In the genomic region with DNA sequence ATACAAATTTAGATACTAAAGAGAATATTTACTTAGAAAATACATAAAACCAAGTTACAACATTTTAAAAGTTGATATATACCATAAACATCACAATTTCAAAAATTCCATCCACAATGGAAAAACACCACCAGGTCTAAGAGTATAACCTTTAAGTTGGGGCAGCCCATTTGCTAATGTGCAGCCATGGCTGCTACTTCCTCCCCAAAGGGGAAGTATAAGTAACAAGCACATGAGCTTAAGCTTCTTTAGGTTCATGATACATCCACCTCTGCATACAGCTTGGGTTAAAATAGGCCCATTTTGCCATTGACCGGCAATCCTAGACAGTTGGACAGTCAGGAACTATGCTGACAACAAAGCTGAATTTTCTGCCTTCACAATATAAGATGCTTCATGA, we compare ENCODE assay signal across 1 cellular context.
TF ChIP-seq lines count a peak whose summit lies in the region.

No MANE protein-coding gene starts in this region.

TF ChIP-seq in K562, 482 proteins besides CTCF, POLR2A, EP300 and RAD21:
- TF ChIP-seq, protein P1, sequence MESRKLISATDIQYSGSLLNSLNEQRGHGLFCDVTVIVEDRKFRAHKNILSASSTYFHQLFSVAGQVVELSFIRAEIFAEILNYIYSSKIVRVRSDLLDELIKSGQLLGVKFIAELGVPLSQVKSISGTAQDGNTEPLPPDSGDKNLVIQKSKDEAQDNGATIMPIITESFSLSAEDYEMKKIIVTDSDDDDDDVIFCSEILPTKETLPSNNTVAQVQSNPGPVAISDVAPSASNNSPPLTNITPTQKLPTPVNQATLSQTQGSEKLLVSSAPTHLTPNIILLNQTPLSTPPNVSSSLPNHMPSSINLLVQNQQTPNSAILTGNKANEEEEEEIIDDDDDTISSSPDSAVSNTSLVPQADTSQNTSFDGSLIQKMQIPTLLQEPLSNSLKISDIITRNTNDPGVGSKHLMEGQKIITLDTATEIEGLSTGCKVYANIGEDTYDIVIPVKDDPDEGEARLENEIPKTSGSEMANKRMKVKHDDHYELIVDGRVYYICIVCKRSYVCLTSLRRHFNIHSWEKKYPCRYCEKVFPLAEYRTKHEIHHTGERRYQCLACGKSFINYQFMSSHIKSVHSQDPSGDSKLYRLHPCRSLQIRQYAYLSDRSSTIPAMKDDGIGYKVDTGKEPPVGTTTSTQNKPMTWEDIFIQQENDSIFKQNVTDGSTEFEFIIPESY (CRISPR knock-in tag; IDR thresholded peaks at IDR 0.05): no peak
- TF ChIP-seq BACH1 (tag; IDR thresholded peaks at IDR 0.05) (no peak), ZNF165 (CRISPR knock-in tag; IDR thresholded peaks at IDR 0.05; ENCODE audit: borderline replicate concordance) (no peak), ZNF695 (CRISPR knock-in tag; IDR thresholded peaks at IDR 0.05) (no peak), XRCC4 (IDR thresholded peaks at IDR 0.05; ENCODE audit: extremely low read depth, insufficient read depth, insufficient read length) (no peak), NR2C2 (CRISPR knock-in tag; IDR thresholded peaks at IDR 0.05) (no peak), NR2C2 (tag; IDR thresholded peaks at IDR 0.05) (no peak), HOMEZ (CRISPR knock-in tag; IDR thresholded peaks at IDR 0.05) (no peak), CREB1 (IDR thresholded peaks at IDR 0.05) (no peak), CREB1 (CRISPR knock-in tag; IDR thresholded peaks at IDR 0.05) (no peak), THAP12 (CRISPR knock-in tag; IDR thresholded peaks at IDR 0.05) (no peak), ZKSCAN8 (CRISPR knock-in tag; IDR thresholded peaks at IDR 0.05) (no peak), CBX5 (IDR thresholded peaks at IDR 0.05; ENCODE audit: borderline replicate concordance, low read depth) (no peak), NFYB (IDR thresholded peaks at IDR 0.05; ENCODE audit: extremely low read depth, insufficient read length) (no peak), BCL6 (CRISPR knock-in tag; IDR thresholded peaks at IDR 0.05) (no peak)
- TF ChIP-seq, protein P2, sequence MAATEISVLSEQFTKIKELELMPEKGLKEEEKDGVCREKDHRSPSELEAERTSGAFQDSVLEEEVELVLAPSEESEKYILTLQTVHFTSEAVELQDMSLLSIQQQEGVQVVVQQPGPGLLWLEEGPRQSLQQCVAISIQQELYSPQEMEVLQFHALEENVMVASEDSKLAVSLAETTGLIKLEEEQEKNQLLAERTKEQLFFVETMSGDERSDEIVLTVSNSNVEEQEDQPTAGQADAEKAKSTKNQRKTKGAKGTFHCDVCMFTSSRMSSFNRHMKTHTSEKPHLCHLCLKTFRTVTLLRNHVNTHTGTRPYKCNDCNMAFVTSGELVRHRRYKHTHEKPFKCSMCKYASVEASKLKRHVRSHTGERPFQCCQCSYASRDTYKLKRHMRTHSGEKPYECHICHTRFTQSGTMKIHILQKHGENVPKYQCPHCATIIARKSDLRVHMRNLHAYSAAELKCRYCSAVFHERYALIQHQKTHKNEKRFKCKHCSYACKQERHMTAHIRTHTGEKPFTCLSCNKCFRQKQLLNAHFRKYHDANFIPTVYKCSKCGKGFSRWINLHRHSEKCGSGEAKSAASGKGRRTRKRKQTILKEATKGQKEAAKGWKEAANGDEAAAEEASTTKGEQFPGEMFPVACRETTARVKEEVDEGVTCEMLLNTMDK (IDR thresholded peaks at IDR 0.05; ENCODE audit: borderline replicate concordance, insufficient read depth, low read depth, low read length, poor library complexity, severe bottlenecking): no peak
- TF ChIP-seq, protein P3, sequence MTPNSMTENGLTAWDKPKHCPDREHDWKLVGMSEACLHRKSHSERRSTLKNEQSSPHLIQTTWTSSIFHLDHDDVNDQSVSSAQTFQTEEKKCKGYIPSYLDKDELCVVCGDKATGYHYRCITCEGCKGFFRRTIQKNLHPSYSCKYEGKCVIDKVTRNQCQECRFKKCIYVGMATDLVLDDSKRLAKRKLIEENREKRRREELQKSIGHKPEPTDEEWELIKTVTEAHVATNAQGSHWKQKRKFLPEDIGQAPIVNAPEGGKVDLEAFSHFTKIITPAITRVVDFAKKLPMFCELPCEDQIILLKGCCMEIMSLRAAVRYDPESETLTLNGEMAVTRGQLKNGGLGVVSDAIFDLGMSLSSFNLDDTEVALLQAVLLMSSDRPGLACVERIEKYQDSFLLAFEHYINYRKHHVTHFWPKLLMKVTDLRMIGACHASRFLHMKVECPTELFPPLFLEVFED (CRISPR knock-in tag; conservative IDR thresholded peaks at IDR 0.05): no peak
